ENCODE assay signal across 8 cellular contexts in the genomic region with DNA sequence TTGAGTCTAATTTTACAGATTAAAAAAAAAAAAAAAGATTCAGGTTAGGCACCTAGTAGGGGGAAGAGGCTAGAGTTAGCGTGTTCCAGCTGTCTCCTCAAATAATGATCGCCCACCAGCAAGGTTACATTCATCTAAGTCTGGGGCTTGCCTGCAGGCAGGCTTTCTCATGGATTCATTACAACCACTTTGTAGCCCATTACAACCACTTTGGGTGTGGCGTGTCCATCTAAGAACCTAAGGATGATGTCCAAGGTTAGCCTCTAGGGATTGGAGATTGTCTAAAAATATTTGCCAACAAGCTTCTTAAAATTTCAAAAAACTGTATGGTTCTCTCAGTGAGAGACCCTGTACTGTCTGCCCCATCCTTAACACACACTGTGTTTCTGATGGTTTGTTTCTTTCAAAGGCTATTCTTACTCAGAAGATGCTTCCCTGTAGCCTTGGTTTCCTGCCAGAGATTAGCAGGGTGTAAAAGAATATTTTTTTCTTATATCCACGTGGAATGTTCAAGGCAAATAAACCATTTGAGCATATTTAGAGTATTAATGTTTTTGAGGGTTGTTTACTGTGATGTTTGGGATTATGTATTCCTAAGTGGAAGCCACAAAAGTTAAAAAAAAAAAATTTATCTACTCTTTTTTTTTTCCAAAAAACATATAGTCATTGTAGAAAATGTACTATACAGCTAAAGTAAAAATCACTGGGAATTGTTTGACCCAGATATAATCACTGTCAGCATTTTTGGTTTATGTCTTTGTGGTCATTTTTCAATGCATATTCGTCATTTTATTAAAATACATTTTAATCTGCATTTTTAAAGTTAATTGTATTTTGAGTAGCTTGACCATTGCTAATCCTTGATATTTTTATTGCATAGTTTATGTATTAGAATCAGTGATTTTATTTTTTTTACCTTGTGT. TPM values are rescaled to one million over a fixed set of nuclear protein-coding genes. Genes with fewer than 3 reads are reported as not detected.
DNase-seq lines count a peak whose midpoint lies in the region; ATAC-seq and TF ChIP-seq lines count a peak whose summit lies in the region.

No MANE protein-coding gene starts in this region.

- H3K14ac ChIP-seq in H9 (ENCODE audit: insufficient read depth, low read length): no peak overlapping the region

- no peak overlapping the region for H3K4ac ChIP-seq in H9 (ENCODE audit: low read depth, low read length)

- no peak overlapping the region for H2AK5ac ChIP-seq in H9 (ENCODE audit: insufficient read length, low read length)

- no peak overlapping the region for H2AFZ ChIP-seq in H9 (ENCODE audit: low read length)

- peaks cover 29% of the 10 kb centered on the region for H3K27me3 Mint-ChIP-seq in H9 (ENCODE audit: low read depth)

- H2BK120ac ChIP-seq in H9 (ENCODE audit: low read depth, low read length, poor library complexity, severe bottlenecking): no peak overlapping the region

- H3K9me3 Mint-ChIP-seq in H9: no peaks in the 10 kb centered on the region; a peak in 1 of 5 replicates

- H2BK12ac ChIP-seq in H9 (ENCODE audit: insufficient read length, low read depth, low read length): no peak overlapping the region

- no peak overlapping the region for H3K56ac ChIP-seq in H9 (ENCODE audit: insufficient read length, low read depth, low read length)

- TF ChIP-seq POLR2A in esophagus squamous epithelium (IDR thresholded peaks at IDR 0.05): no peak

- H3K9ac ChIP-seq in H9 (ENCODE audit: extremely low read depth, insufficient read length, low read length) (peak overlapping the region; percentile 75), rectal smooth muscle tissue (ENCODE audit: low read length) (peak overlapping the region; percentile 95)

- TF ChIP-seq CTCF in H9 (conservative IDR thresholded peaks at IDR 0.05): no peak
- no peak for TF ChIP-seq CTCF in RWPE1 (conservative IDR thresholded peaks at IDR 0.05; ENCODE audit: low read depth)
- no peak for TF ChIP-seq CTCF in esophagus squamous epithelium (IDR thresholded peaks at IDR 0.05)

- peaks cover 4% of the 10 kb centered on the region for H3K79me1 ChIP-seq in H9 (ENCODE audit: insufficient read depth, low read depth, low read length, poor library complexity, severe bottlenecking)

- no peak overlapping the region for H2BK15ac ChIP-seq in H9 (ENCODE audit: low read depth, low read length)

- peaks cover 14% of the 10 kb centered on the region for H3K23me2 ChIP-seq in H9 (ENCODE audit: insufficient read length, low read depth, low read length, poor library complexity, severe bottlenecking)

- no peak overlapping the region for H4K5ac ChIP-seq in H9 (ENCODE audit: insufficient read length, low read depth, low read length)

- no peak overlapping the region for H2BK5ac ChIP-seq in H9 (ENCODE audit: insufficient read length, low read length)

- H4K91ac ChIP-seq in H9 (ENCODE audit: insufficient read length, low read depth, low read length): no peak overlapping the region

- H3K4me3 Mint-ChIP-seq in H9: peak overlapping the region; percentile 91 to 93

- H3K36me3 ChIP-seq in esophagus squamous epithelium (peaks cover 0 to 10% (median 0%) of the 10 kb centered on the region in 3 donors), rectal smooth muscle tissue (ENCODE audit: control insufficient read depth, insufficient read depth, low read length) (peaks cover 2% of the 10 kb centered on the region)

- H3T11ph ChIP-seq in H9 (ENCODE audit: low read length): no peak overlapping the region

- intact Hi-C loops in esophagus squamous epithelium (cut with DNase I): no loop called here
- intact Hi-C loops in posterior vena cava (cut with DNase I): loop anchor here in 1 of 2 donors (10.0 kb wide), 1 partner anchor 129 kb away; no protein-coding TSS in a partner anchor

- H3K23ac ChIP-seq in H9 (ENCODE audit: insufficient read length, low read depth, low read length): no peak overlapping the region

- no CpG with 5 or more reads among the region's 5 CpGs for WGBS in H9 (ENCODE audit: extremely low coverage, insufficient read length, low lambda C conversion rate)
- 25 to 35% methylated on average over 5 of the region's 5 CpGs for WGBS in esophagus squamous epithelium, 2 donors

- DNase-seq in H9 (no peak), RWPE1 (ENCODE audit: low spot score) (no peak), esophagus squamous epithelium (lab: John Stamatoyannopoulos, UW) (no peak), NCI-H446 treated with DMSO at 0.1 percent for 48 hours (lab: John Stamatoyannopoulos, UW) (no peak), GF-D8 (lab: John Stamatoyannopoulos, UW) (no peak), posterior vena cava (ENCODE audit: low spot score) (no peak)

- peak overlapping the region; percentile 91 for H3K4me2 ChIP-seq in H9 (ENCODE audit: insufficient read depth, insufficient read length, low read length)

- no peaks in the 10 kb centered on the region for H3K9me3 ChIP-seq in H9 (ENCODE audit: control insufficient read depth, low read depth, low read length)
- H3K9me3 ChIP-seq in esophagus squamous epithelium: no peaks in the 10 kb centered on the region

- H3K4me1 ChIP-seq in H9 (ENCODE audit: insufficient read depth, low read length): no peaks in the 10 kb centered on the region; the same call in 1 of the 2 replicates
- H3K4me1 ChIP-seq in esophagus squamous epithelium: peaks cover 8 to 69% (median 32%) of the 10 kb centered on the region in 3 donors
- H3K4me1 ChIP-seq in rectal smooth muscle tissue (ENCODE audit: control insufficient read depth, insufficient read depth, low read length): peaks cover 25% of the 10 kb centered on the region

- H3K27ac ChIP-seq in H9 (ENCODE audit: insufficient read length, low read depth, low read length): no peak overlapping the region
- peak overlapping the region; percentile 86 for H3K27ac ChIP-seq in RWPE1
- H3K27ac ChIP-seq in esophagus squamous epithelium: peak overlapping the region; percentile 95 to 97 (median 96)
- H3K27ac ChIP-seq in rectal smooth muscle tissue (ENCODE audit: low read depth, low read length): peak overlapping the region; percentile 95

- H3K27ac Mint-ChIP-seq in H9: peak overlapping the region in 2 of 3 experiments; percentile 55 to 85; a peak in 3 of 7 replicates

- H3K18ac ChIP-seq in H9 (ENCODE audit: insufficient read length, low read depth, low read length): no peak overlapping the region

- H4K20me1 ChIP-seq in H9 (ENCODE audit: control insufficient read depth, insufficient read depth, insufficient read length): no peaks in the 10 kb centered on the region

- H3K4me1 Mint-ChIP-seq in H9: peaks cover 22 to 24% of the 10 kb centered on the region in 2 experiments

- H2BK20ac ChIP-seq in H9 (ENCODE audit: low read depth, low read length, poor library complexity, severe bottlenecking): no peak overlapping the region

- peak overlapping the region; percentile 77 to 100 (median 96) for H3K4me3 ChIP-seq in esophagus squamous epithelium
- H3K4me3 ChIP-seq in rectal smooth muscle tissue (ENCODE audit: low read length): peak overlapping the region; percentile 97

- no peak overlapping the region for H4K8ac ChIP-seq in H9 (replicated peaks; ENCODE audit: insufficient read length, low read depth, low read length)

- CTCF ChIA-PET in RWPE1 (lab: Yijun Ruan, JAX): interaction anchor here (0.6 kb wide), 1 partner anchor 81 kb away, joined by 3 read pairs; no protein-coding TSS in a partner anchor

- H3K36me3 Mint-ChIP-seq in H9 (ENCODE audit: insufficient read depth in 1 of 3, low read depth in 3 of 3): peaks cover 12 to 24% (median 19%) of the 10 kb centered on the region in 3 experiments

- H3K79me2 ChIP-seq in H9 (ENCODE audit: insufficient read depth, low read length): peaks cover 31% of the 10 kb centered on the region; the same call in 1 of the 2 replicates

- no peak for ATAC-seq in HG02588 (IDR thresholded peaks at IDR 0.05; ENCODE audit: unreplicated experiment)

- POLR2A ChIA-PET in RWPE1 (lab: Yijun Ruan, JAX; ENCODE audit: low non-redundant PET): interaction anchor here (0.7 kb wide), 1 partner anchor 18 kb away, joined by 5 read pairs; no protein-coding TSS in a partner anchor

- H3K27me3 ChIP-seq in H9 (ENCODE audit: insufficient read depth, low read length) (peaks cover 4% of the 10 kb centered on the region; the same call in 1 of the 2 replicates), esophagus squamous epithelium (no peaks in the 10 kb centered on the region), rectal smooth muscle tissue (ENCODE audit: control insufficient read depth, insufficient read depth, low read length) (no peaks in the 10 kb centered on the region)

RNA-seq across cellular contexts. Expression of a gene that starts 1.7 kb away (rescaled TPM):
- total RNA-seq in H9 (2021): 319 and 359 TPM in 2 replicates
- total RNA-seq in esophagus squamous epithelium: 100 to 1,000 TPM; 261 to 376 (median 317) TPM
- total RNA-seq in posterior vena cava: 100 to 1,000 TPM; 421 to 510 TPM
